Comparison of ENCODE assay signal across 8 cellular contexts in genomic region chr12:47779301-47779942, GRCh38. TPM values are rescaled to one million over a fixed set of nuclear protein-coding genes. Genes with fewer than 3 reads are reported as not detected.
DNase-seq lines count a peak whose midpoint lies in the region; ATAC-seq, FAIRE-seq and TF ChIP-seq lines count a peak whose summit lies in the region.

No MANE protein-coding gene starts in this region.

- H3K9me3 Mint-ChIP-seq in neural progenitor cell: no peaks in the 10 kb centered on the region

- ATAC-seq in GM21526 (IDR thresholded peaks at IDR 0.05; ENCODE audit: low FRiP score, unreplicated experiment): peak; percentile 71

- peak; percentile 94 for TF ChIP-seq CTCF in fibroblast of the aortic adventitia (IDR thresholded peaks at IDR 0.05; ENCODE audit: insufficient read depth, low read length)
- TF ChIP-seq CTCF in neural progenitor cell (IDR thresholded peaks at IDR 0.05): peak; percentile 97

- peak overlapping the region; percentile 72 for H3K4me2 ChIP-seq in neural progenitor cell

- peaks cover 6% of the 10 kb centered on the region for H3F3A ChIP-seq in neural progenitor cell (ENCODE audit: low read depth)

- H3K79me2 ChIP-seq in neural progenitor cell (ENCODE audit: low read depth): no peaks in the 10 kb centered on the region

- H3K4me3 Mint-ChIP-seq in neural progenitor cell: no peak overlapping the region

- H3K27me3 ChIP-seq in neural progenitor cell: peaks cover 7% of the 10 kb centered on the region

- peak overlapping the region; percentile 15 for H2AFZ ChIP-seq in neural progenitor cell (replicated peaks)

- H3K4me1 ChIP-seq in neural progenitor cell: peaks cover 15% of the 10 kb centered on the region

- H3K27ac Mint-ChIP-seq in neural progenitor cell: no peak overlapping the region

- no peak overlapping the region for H3K4me3 ChIP-seq in Jurkat, Clone E6-1 (ENCODE audit: low read length)
- H3K4me3 ChIP-seq in fibroblast of the aortic adventitia (ENCODE audit: low read depth, low read length): no peak overlapping the region
- H3K4me3 ChIP-seq in neural progenitor cell: peak overlapping the region; percentile 24

- H3K36me3 ChIP-seq in neural progenitor cell: no peaks in the 10 kb centered on the region

- peaks cover 13% of the 10 kb centered on the region for H4K20me1 ChIP-seq in neural progenitor cell (ENCODE audit: low read depth)

- DNase-seq in DMS53 treated with DMSO at 0.1 percent for 48 hours (lab: John Stamatoyannopoulos, UW; ENCODE audit: unreplicated experiment): peak; percentile 93
- peak; percentile 87 for DNase-seq in Jurkat, Clone E6-1 (ENCODE audit: low read depth, low spot score)
- peak; percentile 66 for DNase-seq in RCC 7860 (ENCODE audit: low spot score)
- DNase-seq in activated T-helper 1 cell treated with Interleukin-2 at 50 U/mL for 16 hours (ENCODE audit: low read depth): peak; percentile 86
- peak; percentile 90 for DNase-seq in fibroblast of the aortic adventitia (ENCODE audit: low read depth)
- peak; percentile 90 for DNase-seq in neural progenitor cell (ENCODE audit: low spot score)
- peak in 48 of 49 donors; percentile 38 to 93 (median 83) for DNase-seq in substantia nigra (lab: John Stamatoyannopoulos, UW)

- peaks cover 16% of the 10 kb centered on the region for H3K27me3 Mint-ChIP-seq in neural progenitor cell (ENCODE audit: insufficient read depth, low read depth)

- no peak for FAIRE-seq in RCC 7860 (lab: Jason Lieb, UNC)

- H3K27ac ChIP-seq in neural progenitor cell (no peak overlapping the region), substantia nigra (ENCODE audit: low read depth, low read length, poor library complexity, severe bottlenecking) (peak overlapping the region; percentile 99)

- peaks cover under 1% of the 10 kb centered on the region for H3K36me3 Mint-ChIP-seq in neural progenitor cell

- no peaks in the 10 kb centered on the region for H3K9me3 ChIP-seq in neural progenitor cell (ENCODE audit: low read depth)

- peaks cover 25% of the 10 kb centered on the region for H3K4me1 Mint-ChIP-seq in neural progenitor cell

- H3K9ac ChIP-seq in neural progenitor cell: no peak overlapping the region

RNA-seq across cellular contexts. Expression of gene SLC48A1, which starts 6.4 kb away (rescaled TPM):
- 13.8 TPM for polyA plus RNA-seq in Jurkat, Clone E6-1 (2012; ENCODE audit: insufficient read depth, insufficient read length)
- total RNA-seq in fibroblast of the aortic adventitia (ENCODE audit: low replicate concordance) (22.0 and 25.1 TPM in 2 replicates), neural progenitor cell (ENCODE audit: low replicate concordance) (8.3 and 16.7 TPM in 2 replicates)

RNA-seq across cellular contexts. Expression of gene RAPGEF3, which starts 20.7 kb away (rescaled TPM):
- polyA plus RNA-seq in Jurkat, Clone E6-1 (2012; ENCODE audit: insufficient read depth, insufficient read length): 1.3 TPM
- total RNA-seq in fibroblast of the aortic adventitia (ENCODE audit: low replicate concordance) (5.2 and 16.6 TPM in 2 replicates), neural progenitor cell (ENCODE audit: low replicate concordance) (0.58 and 1.2 TPM in 2 replicates)

RNA-seq across cellular contexts. Expression of gene HDAC7, which starts 40.3 kb away (rescaled TPM):
- polyA plus RNA-seq in Jurkat, Clone E6-1 (2012; ENCODE audit: insufficient read depth, insufficient read length): 92.5 TPM
- 48.9 and 78.8 TPM in 2 replicates for total RNA-seq in fibroblast of the aortic adventitia (ENCODE audit: low replicate concordance)
- total RNA-seq in neural progenitor cell (ENCODE audit: low replicate concordance): 7.2 and 14.2 TPM in 2 replicates

RNA-seq across cellular contexts. Expression of gene ENDOU, which starts 54.1 kb away (rescaled TPM):
- polyA plus RNA-seq in Jurkat, Clone E6-1 (2012; ENCODE audit: insufficient read depth, insufficient read length): not detected
- total RNA-seq in fibroblast of the aortic adventitia (ENCODE audit: low replicate concordance) (0.36 TPM in 1 of 2 replicates, not detected in the other), neural progenitor cell (ENCODE audit: low replicate concordance) (not detected in 2 replicates)
